ENCODE assay signal across 8 cellular contexts in genomic region chrX:112147206-112147605, GRCh38.
DNase-seq lines count a peak whose midpoint lies in the region; ATAC-seq and TF ChIP-seq lines count a peak whose summit lies in the region.

No MANE protein-coding gene starts in this region.

- H3K4me3 Mint-ChIP-seq in natural killer cell treated with Interleukin-12 subunit alpha and Interleukin-12 subunit beta and Interleukin-15 and Interleukin-18, amount 100 ng/mL, for 72 hours = no peak overlapping the region

- H3K9me3 ChIP-seq in cardiac muscle cell (ENCODE audit: low read depth) (no peaks in the 10 kb centered on the region), upper lobe of right lung (no peaks in the 10 kb centered on the region)

- H3K36me3 ChIP-seq in cardiac muscle cell (no peaks in the 10 kb centered on the region), upper lobe of right lung (no peaks in the 10 kb centered on the region)

- ATAC-seq in left cardiac atrium (no peak), upper lobe of right lung (peak; percentile 45), GM18861 (IDR thresholded peaks at IDR 0.05; ENCODE audit: unreplicated experiment) (no peak)
- no peak for ATAC-seq in natural killer cell treated with Interleukin-12 subunit alpha and Interleukin-12 subunit beta and Interleukin-15 and Interleukin-18, amount 100 ng/mL, for 72 hours

- peak in 1 of 2 donors; percentile 47 for DNase-seq in cardiac muscle cell (ENCODE audit: low read depth in 1 of 2, low spot score in 1 of 2)
- DNase-seq in left cardiac atrium = no peak
- peak; percentile 25 for DNase-seq in NCI-H69 (lab: John Stamatoyannopoulos, UW)
- DNase-seq in fibroblast of mammary gland (ENCODE audit: low read depth) = peak; percentile 5
- no peak for DNase-seq in upper lobe of right lung
- no peak for DNase-seq in NCI-H1436 (lab: John Stamatoyannopoulos, UW)
- no peak for DNase-seq in natural killer cell treated with Interleukin-12 subunit alpha and Interleukin-12 subunit beta and Interleukin-15 and Interleukin-18, amount 100 ng/mL, for 72 hours (ENCODE audit: low spot score)

- no peak overlapping the region for H3K4me3 ChIP-seq in cardiac muscle cell
- no peak overlapping the region for H3K4me3 ChIP-seq in fibroblast of mammary gland (ENCODE audit: control insufficient read depth, low read depth, low read length)
- H3K4me3 ChIP-seq in upper lobe of right lung = no peak overlapping the region

- no peaks in the 10 kb centered on the region for H3K9me3 Mint-ChIP-seq in natural killer cell treated with Interleukin-12 subunit alpha and Interleukin-12 subunit beta and Interleukin-15 and Interleukin-18, amount 100 ng/mL, for 72 hours

- TF ChIP-seq CTCF in cardiac muscle cell (IDR thresholded peaks at IDR 0.05; ENCODE audit: low read depth, low read length) (peak; percentile 18), fibroblast of mammary gland (conservative IDR thresholded peaks at IDR 0.05; ENCODE audit: control insufficient read depth, insufficient read depth, low read depth, low read length) (peak; percentile 53), upper lobe of right lung (IDR thresholded peaks at IDR 0.05) (peak; percentile 30)

- H3K27ac Mint-ChIP-seq in natural killer cell treated with Interleukin-12 subunit alpha and Interleukin-12 subunit beta and Interleukin-15 and Interleukin-18, amount 100 ng/mL, for 72 hours = no peak overlapping the region

- intact Hi-C loops in left cardiac atrium (cut with DNase I) = loop anchor here in 1 of 2 donors (10.0 kb wide), 1 partner anchor 272 kb away; the partner anchor contains the start of gene TRPC5OS
- intact Hi-C loops in upper lobe of right lung (cut with DNase I) = no loop called here

- no peaks in the 10 kb centered on the region for H3K4me1 Mint-ChIP-seq in natural killer cell treated with Interleukin-12 subunit alpha and Interleukin-12 subunit beta and Interleukin-15 and Interleukin-18, amount 100 ng/mL, for 72 hours (ENCODE audit: low read depth in 2 of 2)

- H3K27me3 ChIP-seq in cardiac muscle cell (no peaks in the 10 kb centered on the region), upper lobe of right lung (no peaks in the 10 kb centered on the region)

- H3K4me1 ChIP-seq in cardiac muscle cell (ENCODE audit: low read depth) (no peaks in the 10 kb centered on the region), upper lobe of right lung (no peaks in the 10 kb centered on the region)

- peaks cover 0 to 5% of the 10 kb centered on the region in 2 donors for H3K27me3 Mint-ChIP-seq in natural killer cell treated with Interleukin-12 subunit alpha and Interleukin-12 subunit beta and Interleukin-15 and Interleukin-18, amount 100 ng/mL, for 72 hours

- no peaks in the 10 kb centered on the region for H3K36me3 Mint-ChIP-seq in natural killer cell treated with Interleukin-12 subunit alpha and Interleukin-12 subunit beta and Interleukin-15 and Interleukin-18, amount 100 ng/mL, for 72 hours

- H3K27ac ChIP-seq in cardiac muscle cell (no peak overlapping the region), upper lobe of right lung (no peak overlapping the region)

Comparison
In these comparisons a context has a peak if more than half of its experiments do, and no peak if none do; other contexts are left out.
1. DNase-seq: peak in NCI-H69 (single experiment) and fibroblast of mammary gland (single experiment); none in left cardiac atrium (single experiment), upper lobe of right lung (single experiment), NCI-H1436 (single experiment) and natural killer cell treated with Interleukin-12 subunit alpha and Interleukin-12 subunit beta and Interleukin-15 and Interleukin-18, amount 100 ng/mL, for 72 hours (single experiment).
2. Peak in every context shown above with its lines, with median percentiles within 50 percentile points of each other: CTCF ChIP-seq.